Comparison of ENCODE assay signal across 23 cellular contexts in genomic region chr21:34788879-34789278, GRCh38.
"Had no signal": no experiment of that assay in that cellular context is flagged by ENCODE, and none has a peak within 500 bp of the region (broad histone marks: within the 10 kb centered on the region; RNA-seq: fewer than 3 reads in every experiment).

No MANE protein-coding gene starts in this region.

- H3K4me1 Mint-ChIP-seq: activated B cell treated with CpG ODN at 0.5 μM for 24 hours; activated CD4-positive, alpha-beta T cell treated with anti-CD3 and anti-CD28 coated beads, Interleukin-2, amount 10 ng/mL, durations not matched to agents 7 days and 5 days; brain; central memory CD8-positive, alpha-beta T cell had no signal

- H3K27ac ChIP-seq: esophagus squamous epithelium, hepatocyte, prostate gland, skin epidermis, transverse colon, vagina had no signal

- DNase-seq: activated B cell treated with CpG ODN at 0.5 μM for 24 hours; activated CD4-positive, alpha-beta T cell treated with anti-CD3 and anti-CD28 coated beads, Interleukin-2, amount 10 ng/mL, durations not matched to agents 7 days and 5 days; activated CD8-positive, alpha-beta memory T cell treated with anti-CD3 and anti-CD28 coated beads, Interleukin-2, amount 50 U/mL, for 48 hours; activated naive CD4-positive, alpha-beta T cell treated with anti-CD3 and anti-CD28 coated beads, Interleukin-2, amount 50 U/mL, for 16 hours; cortex of kidney; effector CD4-positive, alpha-beta T cell; esophagus squamous epithelium; left ventricle myocardium superior; nephron progenitor cell; right cardiac atrium; stimulated activated CD4-positive, alpha-beta T cell treated with anti-CD3 and anti-CD28 coated beads, Interleukin-4, amount 100 ng/mL, for 24 hours; stimulated activated naive CD4-positive, alpha-beta T cell treated with Interleukin-2 at 50 U/mL for 16 hours; substantia nigra; transverse colon had no signal

- H3K36me3 Mint-ChIP-seq: brain had no signal

- H2AFZ ChIP-seq: hepatocyte had no signal

- H3K36me3 ChIP-seq: prostate gland, transverse colon had no signal

- H3K4me2 ChIP-seq: hepatocyte had no signal

- H3K9me3 ChIP-seq: esophagus squamous epithelium, prostate gland, transverse colon, vagina had no signal

- H3K4me1 ChIP-seq: esophagus squamous epithelium, prostate gland, vagina had no signal

- H3K27me3 ChIP-seq: esophagus squamous epithelium, hepatocyte, transverse colon, vagina had no signal

- ATAC-seq: left ventricle myocardium superior, right cardiac atrium had no signal

- H3K27ac Mint-ChIP-seq: activated B cell treated with CpG ODN at 0.5 μM for 24 hours; activated CD4-positive, alpha-beta T cell treated with anti-CD3 and anti-CD28 coated beads, Interleukin-2, amount 10 ng/mL, durations not matched to agents 7 days and 5 days; activated T-helper 1 cell treated with anti-CD3 and anti-CD28 coated beads, Interleukin-12 subunit alpha, Interleukin-12 subunit beta, Interleukin-2, Interleukin-4 antibody, amounts not matched to agents 30 ng/mL and 10 ng/mL and 1 ng/mL, durations not matched to agents 14 hours and 24 hours and 36 hours; brain; memory B cell; nephron progenitor cell; T-helper 2 cell treated with Interferon-gamma antibody and Interleukin-4, amounts not matched to agents 5 μg/mL and 100 μg/mL, for 36 hours had no signal

- H3K9me3 Mint-ChIP-seq: activated B cell treated with CpG ODN at 0.5 μM for 24 hours; activated CD4-positive, alpha-beta T cell treated with anti-CD3 and anti-CD28 coated beads, Interleukin-2, amount 10 ng/mL, durations not matched to agents 7 days and 5 days; activated T-helper 1 cell treated with anti-CD3 and anti-CD28 coated beads, Interleukin-12 subunit alpha, Interleukin-12 subunit beta, Interleukin-2, Interleukin-4 antibody, amounts not matched to agents 30 ng/mL and 10 ng/mL and 1 ng/mL, durations not matched to agents 14 hours and 24 hours and 36 hours; central memory CD8-positive, alpha-beta T cell; memory B cell; nephron progenitor cell; T-helper 2 cell treated with Interferon-gamma antibody and Interleukin-4, amounts not matched to agents 5 μg/mL and 100 μg/mL, for 36 hours had no signal

- H3K79me2 ChIP-seq: hepatocyte had no signal

- H3K4me3 Mint-ChIP-seq: activated B cell treated with CpG ODN at 0.5 μM for 24 hours; activated CD4-positive, alpha-beta T cell treated with anti-CD3 and anti-CD28 coated beads, Interleukin-2, amount 10 ng/mL, durations not matched to agents 7 days and 5 days; activated T-helper 1 cell treated with anti-CD3 and anti-CD28 coated beads, Interleukin-12 subunit alpha, Interleukin-12 subunit beta, Interleukin-2, Interleukin-4 antibody, amounts not matched to agents 30 ng/mL and 10 ng/mL and 1 ng/mL, durations not matched to agents 14 hours and 24 hours and 36 hours; brain; central memory CD8-positive, alpha-beta T cell; memory B cell; nephron progenitor cell; T-helper 2 cell treated with Interferon-gamma antibody and Interleukin-4, amounts not matched to agents 5 μg/mL and 100 μg/mL, for 36 hours had no signal

- H3K4me3 ChIP-seq: esophagus squamous epithelium, hepatocyte, prostate gland, skin epidermis, transverse colon, vagina had no signal

- H3K27me3 Mint-ChIP-seq: activated B cell treated with CpG ODN at 0.5 μM for 24 hours; activated CD4-positive, alpha-beta T cell treated with anti-CD3 and anti-CD28 coated beads, Interleukin-2, amount 10 ng/mL, durations not matched to agents 7 days and 5 days; brain; central memory CD8-positive, alpha-beta T cell; memory B cell had no signal
